In the genomic region with DNA sequence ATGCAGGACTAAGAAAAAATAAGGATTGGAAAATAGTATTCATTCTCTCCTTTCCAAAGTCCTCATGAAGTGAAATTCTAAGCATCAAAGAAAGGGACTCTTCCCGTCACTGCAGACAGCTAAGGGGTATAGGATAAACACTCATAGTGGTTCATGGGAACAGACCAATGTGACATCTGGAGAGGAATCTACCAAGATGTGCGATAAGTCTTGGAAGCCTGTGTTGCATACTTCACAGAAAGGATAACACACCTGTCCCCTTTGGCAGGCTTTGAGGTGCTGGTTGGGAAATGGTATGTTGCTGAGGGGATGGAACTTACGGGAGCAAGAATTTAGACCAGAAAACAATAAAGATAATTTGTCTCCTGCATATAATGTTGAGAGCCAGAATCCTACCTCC, we compare ENCODE assay signal across 26 cellular contexts.
DNase-seq lines count a peak whose midpoint lies in the region; ATAC-seq, FAIRE-seq and TF ChIP-seq lines count a peak whose summit lies in the region.
"Had no signal": no experiment of that assay in that cellular context is flagged by ENCODE, and none has a peak within 500 bp of the region (broad histone marks: within the 10 kb centered on the region; RNA-seq: fewer than 3 reads in every experiment).

No MANE protein-coding gene starts in this region.

- peaks cover 6% of the 10 kb centered on the region for H3K4me1 Mint-ChIP-seq in type B pancreatic cell (ENCODE audit: unreplicated experiment)
- H3K4me1 Mint-ChIP-seq: CD14-positive monocyte; CD4-positive, alpha-beta memory T cell; CD4-positive, CD25-positive, alpha-beta regulatory T cell; CD8-positive, alpha-beta memory T cell had no signal

- TF ChIP-seq EP300 in GM12878 (IDR thresholded peaks at IDR 0.05; ENCODE audit: borderline replicate concordance in 1 of 2, control insufficient read depth in 1 of 2, low read depth in 2 of 2, low read length in 2 of 2), result no peak

- POLR2A ChIA-PET in HEK293 (lab: Yijun Ruan, JAX) (no interaction called here), GM12878 (lab: Charles Lee) (no interaction called here)

- no peak overlapping the region for H2AFZ ChIP-seq in GM12878 (ENCODE audit: control insufficient read depth, low read depth, low read length)

- no peak overlapping the region for H3K4me2 ChIP-seq in GM12878 (ENCODE audit: control insufficient read depth, insufficient read depth)
- H3K4me2 ChIP-seq: BLaER1 had no signal

- H3K27me3 Mint-ChIP-seq in type B pancreatic cell, result no peaks in the 10 kb centered on the region
- H3K27me3 Mint-ChIP-seq: CD4-positive, CD25-positive, alpha-beta regulatory T cell had no signal

- TSS peak; percentile 25 for BruUV-seq in GM12878 (replicated peaks; lab: Mats Ljungman, UMichigan)

- no peaks in the 10 kb centered on the region for H3K4me1 ChIP-seq in HEK293 (ENCODE audit: control insufficient read depth, insufficient read depth, low read length)
- no peaks in the 10 kb centered on the region for H3K4me1 ChIP-seq in GM12878 (ENCODE audit: control insufficient read depth, insufficient read depth, low read length)
- H3K4me1 ChIP-seq in effector memory CD4-positive, alpha-beta T cell (ENCODE audit: control insufficient read depth, insufficient read depth, low read length, poor library complexity, severe bottlenecking), result no peaks in the 10 kb centered on the region
- H3K4me1 ChIP-seq: BE2C, BLaER1 had no signal

- CTCF ChIA-PET in HEK293 (lab: Yijun Ruan, JAX) (interaction anchor here (0.7 kb wide), 3 partner anchors 31 to 48 kb away, joined by 3 read pairs; no protein-coding TSS in a partner anchor), GM12878 (lab: Yijun Ruan, JAX) (no interaction called here)

- 51% methylated on average over 3 of the region's 3 CpGs for WGBS in GM12878 (ENCODE audit: insufficient coverage, insufficient replicate concordance, low lambda C conversion rate, missing lambda C conversion rate)

- H3K79me2 ChIP-seq in GM12878 (ENCODE audit: control insufficient read depth, insufficient read depth, low read length), result no peaks in the 10 kb centered on the region

- H3K4me3 ChIP-seq in HEK293 (ENCODE audit: low read depth, low read length) (no peak overlapping the region), GM12878 (no peak overlapping the region)
- no peak overlapping the region for H3K4me3 ChIP-seq in effector memory CD4-positive, alpha-beta T cell (ENCODE audit: insufficient read depth, low read depth, low read length, poor library complexity, severe bottlenecking)
- H3K4me3 ChIP-seq: BLaER1 had no signal

- DNase-seq in HTR-8/SVneo (ENCODE audit: insufficient read length, low spot score) (no peak), GM12878 (ENCODE audit: low read depth, low spot score) (no peak), type B pancreatic cell (ENCODE audit: extremely low spot score, unreplicated experiment) (no peak), NCI-H1092 treated with DMSO at 0.1 percent for 48 hours (lab: John Stamatoyannopoulos, UW) (no peak)
- DNase-seq in effector memory CD4-positive, alpha-beta T cell, result no peak
- DNase-seq: 8988T; ACHN; BE2C; C1 segment of cervical spinal cord; CD4-positive, alpha-beta memory T cell; CD4-positive, CD25-positive, alpha-beta regulatory T cell; CD8-positive, alpha-beta memory T cell; COR-L47; DMS 273 treated with DMSO at 0.1 percent for 48 hours; DMS153; DMS53; DMS79; DND-41; EL; GDM1 had no signal

- no peaks in the 10 kb centered on the region for H4K20me1 ChIP-seq in GM12878 (ENCODE audit: control insufficient read depth, insufficient read depth)
- H4K20me1 ChIP-seq: BLaER1 had no signal

- H3K36me3 ChIP-seq in HEK293 (ENCODE audit: control insufficient read depth in 2 of 2, insufficient read depth in 1 of 2, low read length in 2 of 2) (peaks cover 0 to 17% of the 10 kb centered on the region in 2 experiments; a peak in 2 of 3 replicates), GM12878 (ENCODE audit: control insufficient read depth in 2 of 2, insufficient read depth in 2 of 2, low read length in 1 of 2) (no peaks in the 10 kb centered on the region)
- no peaks in the 10 kb centered on the region for H3K36me3 ChIP-seq in effector memory CD4-positive, alpha-beta T cell (ENCODE audit: control insufficient read depth, insufficient read depth, low read length)
- H3K36me3 ChIP-seq: BE2C had no signal

- SMC1A ChIA-PET in GM12878 (lab: Charles Lee; ENCODE audit: uncharacterized antibody, unreplicated experiment), result no interaction called here

- RAD21 ChIA-PET in GM12878 (lab: Charles Lee; ENCODE audit: unreplicated experiment), result no interaction called here

- FAIRE-seq in HTR-8/SVneo (lab: Jason Lieb, UNC) (peak; percentile 4), GM12878 (lab: Jason Lieb, UNC) (no peak)
- FAIRE-seq: A204.1, GM12891 had no signal

- no peak overlapping the region for H3K9ac ChIP-seq in GM12878 (ENCODE audit: control insufficient read depth, insufficient read depth, low read length)
- H3K9ac ChIP-seq: BLaER1 had no signal

- no peak for TF ChIP-seq CTCF in HEK293 (tag by site-specific recombination; IDR thresholded peaks at IDR 0.05)
- no peak for TF ChIP-seq CTCF in GM12878 (IDR thresholded peaks at IDR 0.05 in 2 of 3, conservative IDR thresholded peaks at IDR 0.05 in 1 of 3; ENCODE audit: control insufficient read depth in 2 of 3, extremely low read depth in 1 of 3, insufficient read depth in 1 of 3, low read depth in 3 of 3, low read length in 3 of 3)
- TF ChIP-seq CTCF in type B pancreatic cell (conservative IDR thresholded peaks at IDR 0.05), result no peak

- peaks cover 78% of the 10 kb centered on the region for H3K36me3 Mint-ChIP-seq in type B pancreatic cell
- H3K36me3 Mint-ChIP-seq: CD14-positive monocyte; CD4-positive, alpha-beta memory T cell; CD4-positive, CD25-positive, alpha-beta regulatory T cell; CD8-positive, alpha-beta memory T cell had no signal

- H3K27ac ChIP-seq in HEK293 (ENCODE audit: extremely low read depth, low read depth, low read length) (no peak overlapping the region), GM12878 (ENCODE audit: control insufficient read depth, insufficient read depth) (no peak overlapping the region)
- no peak overlapping the region for H3K27ac ChIP-seq in effector memory CD4-positive, alpha-beta T cell (ENCODE audit: insufficient read depth, low read length, poor library complexity, severe bottlenecking)
- H3K27ac ChIP-seq: BLaER1 had no signal

- no peaks in the 10 kb centered on the region for H3K27me3 ChIP-seq in GM12878 (replicated peaks in 1 of 2; ENCODE audit: control insufficient read depth in 2 of 2, insufficient read depth in 2 of 2, low read length in 1 of 2)
- H3K27me3 ChIP-seq in effector memory CD4-positive, alpha-beta T cell (replicated peaks; ENCODE audit: control insufficient read depth, insufficient read depth, low read length, poor library complexity, severe bottlenecking), result no peaks in the 10 kb centered on the region
- H3K27me3 ChIP-seq: BE2C, BLaER1 had no signal

- H3K4me3 Mint-ChIP-seq in type B pancreatic cell, result no peak overlapping the region
- H3K4me3 Mint-ChIP-seq: CD14-positive monocyte; CD4-positive, alpha-beta memory T cell; CD4-positive, CD25-positive, alpha-beta regulatory T cell; CD8-positive, alpha-beta memory T cell had no signal

- ATAC-seq in GM12878 (no peak), HG02610 (IDR thresholded peaks at IDR 0.05; ENCODE audit: unreplicated experiment) (no peak)

- no peaks in the 10 kb centered on the region for H3K9me3 ChIP-seq in HEK293 (ENCODE audit: control insufficient read depth, insufficient read depth, low read depth, low read length)
- no peaks in the 10 kb centered on the region; the same call in 2 of the 3 replicates for H3K9me3 ChIP-seq in GM12878 (replicated peaks; ENCODE audit: control insufficient read depth, insufficient read depth, low read length)
- no peaks in the 10 kb centered on the region for H3K9me3 ChIP-seq in effector memory CD4-positive, alpha-beta T cell (ENCODE audit: control insufficient read depth, low read length)
- H3K9me3 ChIP-seq: BE2C had no signal

- no peak for TF ChIP-seq POLR2A in GM12878 (IDR thresholded peaks at IDR 0.05; ENCODE audit: low read depth, low read length)

- peaks cover 22% of the 10 kb centered on the region for H3K9me3 Mint-ChIP-seq in type B pancreatic cell

- intact Hi-C loops in GM12878 (cut with micrococcal nuclease; ENCODE audit: unreplicated experiment), result no loop called here

- in situ Hi-C loops in GM12878 (cut with MboI), result no loop called here

- H3K27ac Mint-ChIP-seq in type B pancreatic cell, result peak overlapping the region; percentile 74
- H3K27ac Mint-ChIP-seq: CD14-positive monocyte; CD4-positive, alpha-beta memory T cell; CD4-positive, CD25-positive, alpha-beta regulatory T cell; CD8-positive, alpha-beta memory T cell had no signal

- TF ChIP-seq RAD21 in GM12878 (IDR thresholded peaks at IDR 0.05; ENCODE audit: insufficient read depth, low read depth, low read length), result no peak

TF ChIP-seq in HEK293, 187 proteins besides CTCF, POLR2A, EP300 and RAD21 (continues in another document):
- TF ChIP-seq REPIN1 (tag by site-specific recombination; IDR thresholded peaks at IDR 0.05; ENCODE audit: low read depth) (no peak), ZNF560 (tag by site-specific recombination; IDR thresholded peaks at IDR 0.05; ENCODE audit: borderline replicate concordance) (no peak), SETDB1 (IDR thresholded peaks at IDR 0.05; ENCODE audit: insufficient read length, low read length) (peak; percentile 10), ZNF510 (tag by site-specific recombination; IDR thresholded peaks at IDR 0.05; ENCODE audit: insufficient replicate concordance) (peak; percentile 99), SCRT2 (tag by site-specific recombination; IDR thresholded peaks at IDR 0.05) (no peak)

TF ChIP-seq in GM12878, 131 proteins besides CTCF, POLR2A, EP300 and RAD21:
- no peak for TF ChIP-seq CBX5 (IDR thresholded peaks at IDR 0.05; ENCODE audit: low read depth)
- TF ChIP-seq, protein P1, sequence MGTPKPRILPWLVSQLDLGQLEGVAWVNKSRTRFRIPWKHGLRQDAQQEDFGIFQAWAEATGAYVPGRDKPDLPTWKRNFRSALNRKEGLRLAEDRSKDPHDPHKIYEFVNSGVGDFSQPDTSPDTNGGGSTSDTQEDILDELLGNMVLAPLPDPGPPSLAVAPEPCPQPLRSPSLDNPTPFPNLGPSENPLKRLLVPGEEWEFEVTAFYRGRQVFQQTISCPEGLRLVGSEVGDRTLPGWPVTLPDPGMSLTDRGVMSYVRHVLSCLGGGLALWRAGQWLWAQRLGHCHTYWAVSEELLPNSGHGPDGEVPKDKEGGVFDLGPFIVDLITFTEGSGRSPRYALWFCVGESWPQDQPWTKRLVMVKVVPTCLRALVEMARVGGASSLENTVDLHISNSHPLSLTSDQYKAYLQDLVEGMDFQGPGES (IDR thresholded peaks at IDR 0.05), result no peak
- no peak for TF ChIP-seq SUPT20H (IDR thresholded peaks at IDR 0.05; ENCODE audit: borderline replicate concordance, control insufficient read depth, low read depth, low read length)
- no peak for TF ChIP-seq EGR1 (IDR thresholded peaks at IDR 0.05; ENCODE audit: borderline replicate concordance in 1 of 2, low read depth in 2 of 2, low read length in 2 of 2)
- TF ChIP-seq CHD4 (IDR thresholded peaks at IDR 0.05), result no peak
- TF ChIP-seq KAT2A (conservative IDR thresholded peaks at IDR 0.05; ENCODE audit: control insufficient read depth, low read depth, low read length), result no peak
- TF ChIP-seq POU2F2 (IDR thresholded peaks at IDR 0.05; ENCODE audit: borderline replicate concordance, low read depth, low read length), result no peak
- TF ChIP-seq ESRRA (IDR thresholded peaks at IDR 0.05; ENCODE audit: low read length), result no peak
